In the genomic region with DNA sequence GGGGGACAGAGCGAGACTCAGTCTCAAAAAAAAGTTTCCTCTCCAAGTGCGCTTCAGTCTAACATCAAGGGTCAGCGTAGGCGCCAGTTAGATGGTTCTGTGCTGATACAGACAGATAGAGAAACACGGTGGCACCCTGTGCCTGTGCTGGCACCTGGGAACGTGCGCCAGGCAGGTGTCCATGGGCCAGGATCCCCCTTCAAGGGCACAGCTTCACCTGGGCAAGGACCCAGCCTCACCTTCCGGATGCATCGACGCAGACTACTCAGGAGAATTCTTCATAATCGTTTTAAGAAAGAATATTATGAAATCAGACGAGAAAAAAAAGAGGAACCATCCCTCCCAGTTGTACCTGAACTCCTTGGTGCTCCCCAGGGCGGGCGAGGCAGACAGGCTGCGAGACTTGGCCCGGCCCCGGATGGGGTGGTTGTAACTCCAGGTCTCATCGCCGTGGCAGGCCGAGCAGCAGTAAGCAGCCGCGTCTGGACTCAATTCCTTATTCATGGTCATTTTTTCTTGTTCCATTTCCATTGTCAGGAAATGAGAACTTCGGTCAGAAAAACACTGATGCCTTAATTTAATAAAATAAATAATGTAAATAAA, we compare ENCODE assay signal across 21 cellular contexts. TPM values are rescaled to one million over a fixed set of nuclear protein-coding genes. Genes with fewer than 3 reads are reported as not detected.
DNase-seq lines count a peak whose midpoint lies in the region; ATAC-seq, FAIRE-seq and TF ChIP-seq lines count a peak whose summit lies in the region.
"Had no signal": no experiment of that assay in that cellular context is flagged by ENCODE, and none has a peak within 500 bp of the region (broad histone marks: within the 10 kb centered on the region; RNA-seq: fewer than 3 reads in every experiment).

No MANE protein-coding gene starts in this region.

- no peak overlapping the region for H2AFZ ChIP-seq in hepatocyte

- intact Hi-C loops in Right ventricle myocardium inferior (cut with DNase I) (no loop called here), cardiac septum (cut with DNase I) (no loop called here), right lobe of liver (cut with DNase I) (no loop called here)

- H3K27me3 ChIP-seq in right lobe of liver: no peaks in the 10 kb centered on the region
- no peaks in the 10 kb centered on the region for H3K27me3 ChIP-seq in hepatocyte
- H3K27me3 ChIP-seq: esophagus muscularis mucosa, testis had no signal

- TF ChIP-seq POLR2A in right lobe of liver (IDR thresholded peaks at IDR 0.05) (no peak), GM12891 (IDR thresholded peaks at IDR 0.05; ENCODE audit: low read depth, low read length) (no peak)

- H3K36me3 ChIP-seq in right lobe of liver (peaks cover 0 to 30% (median 9%) of the 10 kb centered on the region in 4 donors), hepatocyte (replicated peaks; ENCODE audit: insufficient read depth, low read depth) (no peaks in the 10 kb centered on the region)

- WGBS in right lobe of liver (ENCODE audit: insufficient coverage, low coverage, low lambda C conversion rate, missing lambda C conversion rate): 68% methylated on average over 22 of the region's 23 CpGs
- 95% methylated on average over 23 of the region's 23 CpGs for WGBS in hepatocyte (ENCODE audit: low lambda C conversion rate, missing lambda C conversion rate)

- FAIRE-seq in GM12891 (lab: Jason Lieb, UNC): no peak

- H3K9me3 ChIP-seq in right lobe of liver: no peaks in the 10 kb centered on the region
- no peaks in the 10 kb centered on the region for H3K9me3 ChIP-seq in hepatocyte (ENCODE audit: low read depth)
- H3K9me3 ChIP-seq: testis had no signal

- H3K4me3 ChIP-seq in right lobe of liver (no peak overlapping the region), hepatocyte (no peak overlapping the region)
- H3K4me3 ChIP-seq: esophagus muscularis mucosa, testis had no signal

- no peak for ATAC-seq in Right ventricle myocardium inferior
- ATAC-seq in right lobe of liver: peak in 3 of 4 donors; percentile 0 to 9 (median 6)
- ATAC-seq: activated CD4-positive, alpha-beta T cell treated with anti-CD3 and anti-CD28 coated beads for 36 hours had no signal

- DNase-seq in Right ventricle myocardium inferior (ENCODE audit: missing footprints) (peak; percentile 77), cardiac septum (ENCODE audit: low spot score) (no peak), SIG-M5 treated with dmso at 0.1 percent for 504 hours (lab: John Stamatoyannopoulos, UW; ENCODE audit: unreplicated experiment) (peak; percentile 87), right lobe of liver (peak; percentile 29 to 61 (median 56)), islet precursor cell (no peak), GM12891 (ENCODE audit: insufficient read length, low spot score) (no peak), hepatocyte (ENCODE audit: low spot score) (no peak)
- DNase-seq in effector CD8-positive, alpha-beta T cell (lab: John Stamatoyannopoulos, UW): no peak
- DNase-seq: activated T-cell treated with anti-CD3 and anti-CD28 coated beads, Interleukin-2, amount 50 U/mL, for 24 hours; effector memory CD8-positive, alpha-beta T cell; Karpas-422; NCI-H1092; NCI-H187 treated with DMSO at 0.1 percent for 48 hours; NCI-H526 treated with DMSO at 0.1 percent for 48 hours; SHP77; stimulated activated CD4-positive, alpha-beta T cell treated with anti-CD3 and anti-CD28 coated beads, Interleukin-12 subunit alpha, Interleukin-12 subunit beta, amount 100 ng/mL, for 4 hours; stimulated activated CD4-positive, alpha-beta T cell treated with anti-CD3 and anti-CD28 coated beads, Interleukin-4, amount 100 ng/mL, for 24 hours; stimulated activated naive B cell treated with anti-CD40 and anti-IgM and Interleukin-4, amounts not matched to agents 10 μg/mL and 1 μg/mL and 100 μg/mL, for 72 hours had no signal

- H3K27ac ChIP-seq in right lobe of liver (peak overlapping the region in 2 of 3 donors; percentile 79 to 91), hepatocyte (no peak overlapping the region)
- H3K27ac ChIP-seq: esophagus muscularis mucosa had no signal

- H3K4me1 ChIP-seq in right lobe of liver (peaks cover 0 to 61% (median 28%) of the 10 kb centered on the region in 4 donors), hepatocyte (ENCODE audit: insufficient read depth) (no peaks in the 10 kb centered on the region)
- H3K4me1 ChIP-seq: esophagus muscularis mucosa had no signal

- no peak overlapping the region for H3K4me2 ChIP-seq in hepatocyte

- TF ChIP-seq CTCF in right lobe of liver (IDR thresholded peaks at IDR 0.05) (no peak), hepatocyte (IDR thresholded peaks at IDR 0.05; ENCODE audit: poor library complexity) (no peak)

- no peaks in the 10 kb centered on the region for H3K9me2 ChIP-seq in hepatocyte (replicated peaks; ENCODE audit: insufficient read depth)

- H4K20me1 ChIP-seq in hepatocyte (ENCODE audit: insufficient read depth, poor library complexity, severe bottlenecking): peaks cover 4% of the 10 kb centered on the region

- H3K79me2 ChIP-seq in hepatocyte: peaks cover 70% of the 10 kb centered on the region

TF ChIP-seq in GM12891, 5 proteins besides CTCF, POLR2A, EP300 and RAD21:
- TF ChIP-seq TAF1 (IDR thresholded peaks at IDR 0.05; ENCODE audit: low read depth, low read length): no peak
- no peak for TF ChIP-seq SPI1 (IDR thresholded peaks at IDR 0.05; ENCODE audit: low read depth, low read length)
- no peak for TF ChIP-seq PAX5 (IDR thresholded peaks at IDR 0.05; ENCODE audit: insufficient read depth, low read length, severe bottlenecking)
- no peak for TF ChIP-seq POU2F2 (IDR thresholded peaks at IDR 0.05; ENCODE audit: low read depth, low read length)
- TF ChIP-seq POLR2AphosphoS5 (IDR thresholded peaks at IDR 0.05; ENCODE audit: low read depth, low read length): no peak

RNA-seq across cellular contexts. Expression of gene NADK, which starts 13.3 kb away (rescaled TPM):
- total RNA-seq in Right ventricle myocardium inferior: 26.9 TPM
- total RNA-seq in cardiac septum: 31.3 TPM
- 100 to 1,000 TPM in 3 of 6 experiments, 10 to 100 TPM in 3; 80.3 to 143 (median 100) TPM for total RNA-seq in right lobe of liver
- 43.3 TPM for polyA plus RNA-seq in GM12891 (2012; ENCODE audit: low read depth, missing spikeins)
- total RNA-seq in hepatocyte: 46.9 and 67.5 TPM in 2 replicates
- polyA plus RNA-seq in hepatocyte: 57.3 and 68.2 TPM in 2 replicates

RNA-seq across cellular contexts. Expression of gene CDK11A, which starts 40.8 kb away (rescaled TPM):
- total RNA-seq in Right ventricle myocardium inferior (20.8 TPM), cardiac septum (25.8 TPM), right lobe of liver (10 to 100 TPM in 4 of 6 experiments, 1 to 10 TPM in 2; 8.4 to 25.2 (median 11.0) TPM), hepatocyte (9.2 and 19.5 TPM in 2 replicates)
- polyA plus RNA-seq in GM12891 (2012; ENCODE audit: low read depth, missing spikeins): 30.7 TPM
- 30.9 and 41.6 TPM in 2 replicates for polyA plus RNA-seq in hepatocyte

Comparison
In these comparisons a context has a peak if more than half of its experiments do, and no peak if none do; other contexts are left out.
1. DNase-seq: peak in Right ventricle myocardium inferior (single experiment), SIG-M5 treated with dmso at 0.1 percent for 504 hours (single experiment) and right lobe of liver (3 of 3); none in cardiac septum (single experiment), effector CD8-positive, alpha-beta T cell (single experiment), islet precursor cell (single experiment), GM12891 (single experiment) and hepatocyte (single experiment).